ENCODE assay signal across 23 cellular contexts in genomic region chr3:42681361-42682038, GRCh38. TPM values are rescaled to one million over a fixed set of nuclear protein-coding genes. Genes with fewer than 3 reads are reported as not detected.
A peak's percentile ranks its signal among the peaks of the same experiment; 100 is the strongest.
DNase-seq lines count a peak whose midpoint lies in the region; ATAC-seq, FAIRE-seq and TF ChIP-seq lines count a peak whose summit lies in the region.
"Had no signal": no experiment of that assay in that cellular context is flagged by ENCODE, and none has a peak within 500 bp of the region (broad histone marks: within the 10 kb centered on the region; RNA-seq: fewer than 3 reads in every experiment).

No MANE protein-coding gene starts in this region.

- no peak for TF ChIP-seq RAD21 in K562 (CRISPR knock-in tag; conservative IDR thresholded peaks at IDR 0.05 in 1 of 2, IDR thresholded peaks at IDR 0.05 in 1 of 2)

- H3K27ac ChIP-seq in K562 (ENCODE audit: extremely low read depth, low read depth, low read length), result no peak overlapping the region
- H3K27ac ChIP-seq: 22Rv1, A549, C4-2B, GM23248 had no signal

- H3K36me3 Mint-ChIP-seq in activated naive CD4-positive, alpha-beta T cell treated with anti-CD3 and anti-CD28 coated beads, Interleukin-2, amount 50 U/mL, for 72 hours, result peaks cover 17 to 18% of the 10 kb centered on the region in 2 donors
- H3K36me3 Mint-ChIP-seq in type B pancreatic cell (no peaks in the 10 kb centered on the region), MCF 10A (ENCODE audit: insufficient read depth, unreplicated experiment) (no peaks in the 10 kb centered on the region)
- peaks cover 4% of the 10 kb centered on the region for H3K36me3 Mint-ChIP-seq in activated naive CD8-positive, alpha-beta T cell treated with anti-CD3 and anti-CD28 coated beads, Interleukin-2, amount 50 U/mL, for 24 hours (ENCODE audit: low read depth)

- H3K27ac Mint-ChIP-seq in activated naive CD4-positive, alpha-beta T cell treated with anti-CD3 and anti-CD28 coated beads, Interleukin-2, amount 50 U/mL, for 72 hours, result no peak overlapping the region
- H3K27ac Mint-ChIP-seq in type B pancreatic cell, result peak overlapping the region; percentile 1
- no peak overlapping the region for H3K27ac Mint-ChIP-seq in activated naive CD8-positive, alpha-beta T cell treated with anti-CD3 and anti-CD28 coated beads, Interleukin-2, amount 50 U/mL, for 24 hours
- H3K27ac Mint-ChIP-seq in MCF 10A (ENCODE audit: low read depth, unreplicated experiment), result no peak overlapping the region
- H3K27ac Mint-ChIP-seq: CD4-positive, alpha-beta T cell had no signal

- H3K4me3 Mint-ChIP-seq in type B pancreatic cell (no peak overlapping the region), MCF 10A (ENCODE audit: unreplicated experiment) (no peak overlapping the region)
- no peak overlapping the region for H3K4me3 Mint-ChIP-seq in activated naive CD8-positive, alpha-beta T cell treated with anti-CD3 and anti-CD28 coated beads, Interleukin-2, amount 50 U/mL, for 24 hours
- H3K4me3 Mint-ChIP-seq: CD4-positive, alpha-beta T cell had no signal

- intact Hi-C loops in K562 (cut with micrococcal nuclease) (no loop called here), MCF 10A (cut with micrococcal nuclease) (no loop called here)

- no peak overlapping the region for H2AFZ ChIP-seq in K562 (ENCODE audit: low read depth, low read length)
- H2AFZ ChIP-seq: GM23248 had no signal

- TF ChIP-seq EP300 in K562 (IDR thresholded peaks at IDR 0.05; ENCODE audit: low read length), result no peak

- peak; percentile 29 for FAIRE-seq in K562 (lab: Jason Lieb, UNC)
- FAIRE-seq: A549, GM12878, GM19239, HTR-8/SVneo had no signal

- ATAC-seq in activated naive CD4-positive, alpha-beta T cell treated with anti-CD3 and anti-CD28 coated beads, Interleukin-2, amount 50 U/mL, for 72 hours, result no peak
- no peak for ATAC-seq in K562
- ATAC-seq in activated naive CD8-positive, alpha-beta T cell treated with anti-CD3 and anti-CD28 coated beads, Interleukin-2, amount 50 U/mL, for 24 hours, result no peak
- ATAC-seq: A549, GM12878 had no signal

- no peaks in the 10 kb centered on the region for H3K79me2 ChIP-seq in K562 (ENCODE audit: control insufficient read depth, insufficient read depth, low read length)

- no peaks in the 10 kb centered on the region for H4K20me1 ChIP-seq in K562 (replicated peaks; ENCODE audit: control insufficient read depth, insufficient read depth, low read length)

- CTCF ChIA-PET in K562 (lab: Yijun Ruan, JAX; ENCODE audit: low intra/inter-chr PET ratio) (no interaction called here), MCF 10A (lab: Yijun Ruan, JAX) (interaction anchor here (0.8 kb wide), 1 partner anchor 16 kb away, joined by 3 read pairs; no protein-coding TSS in a partner anchor)

- H3K9me3 ChIP-seq in K562 (replicated peaks; ENCODE audit: control insufficient read depth, insufficient read depth, low read depth, low read length), result no peaks in the 10 kb centered on the region
- H3K9me3 ChIP-seq: A549 had no signal

- H3K4me1 Mint-ChIP-seq in type B pancreatic cell (ENCODE audit: unreplicated experiment) (peaks cover 6% of the 10 kb centered on the region), MCF 10A (ENCODE audit: insufficient read depth, unreplicated experiment) (peaks cover 19% of the 10 kb centered on the region)
- no peaks in the 10 kb centered on the region for H3K4me1 Mint-ChIP-seq in activated naive CD8-positive, alpha-beta T cell treated with anti-CD3 and anti-CD28 coated beads, Interleukin-2, amount 50 U/mL, for 24 hours

- peaks cover 16 to 39% of the 10 kb centered on the region in 2 experiments; a peak in 4 of 5 replicates for H3K27me3 ChIP-seq in K562 (ENCODE audit: control insufficient read depth in 2 of 2, insufficient read depth in 2 of 2, low read length in 2 of 2)

- TF ChIP-seq POLR2A in K562 (conservative IDR thresholded peaks at IDR 0.05), result no peak

- peak; percentile 1 for DNase-seq in activated naive CD4-positive, alpha-beta T cell treated with anti-CD3 and anti-CD28 coated beads, Interleukin-2, amount 50 U/mL, for 16 hours
- no peak for DNase-seq in activated naive CD4-positive, alpha-beta T cell treated with anti-CD3 and anti-CD28 coated beads, Interleukin-2, amount 50 U/mL, for 72 hours (ENCODE audit: low spot score in 2 of 2)
- DNase-seq in K562 (ENCODE audit: extremely low read depth in 1 of 4, low spot score in 3 of 4), result no peak
- peak; percentile 75 for DNase-seq in putamen (ENCODE audit: low spot score)
- DNase-seq in type B pancreatic cell (ENCODE audit: extremely low spot score, unreplicated experiment), result no peak
- no peak for DNase-seq in activated naive CD8-positive, alpha-beta T cell treated with anti-CD3 and anti-CD28 coated beads, Interleukin-2, amount 50 U/mL, for 24 hours
- no peak for DNase-seq in COR-L47 (lab: John Stamatoyannopoulos, UW)
- DNase-seq in MCF 10A (ENCODE audit: unreplicated experiment), result no peak
- DNase-seq: AML-193; CD4-positive, alpha-beta T cell; DND-41; EL had no signal

- no peak for TF ChIP-seq CTCF in K562 (IDR thresholded peaks at IDR 0.05 in 2 of 3, conservative IDR thresholded peaks at IDR 0.05 in 1 of 3; ENCODE audit: insufficient read depth in 2 of 3, low read depth in 1 of 3, low read length in 3 of 3)
- no peak for TF ChIP-seq CTCF in type B pancreatic cell (conservative IDR thresholded peaks at IDR 0.05)
- no peak for TF ChIP-seq CTCF in MCF 10A (IDR thresholded peaks at IDR 0.05; ENCODE audit: unreplicated experiment)

- H3K4me2 ChIP-seq in K562 (ENCODE audit: insufficient read depth, low read length), result no peak overlapping the region
- H3K4me2 ChIP-seq: A549 had no signal

- peaks cover 3 to 16% of the 10 kb centered on the region in 2 experiments; a peak in 3 of 5 replicates for H3K4me1 ChIP-seq in K562 (replicated peaks in 1 of 2; ENCODE audit: control insufficient read depth in 2 of 2, insufficient read depth in 2 of 2, low read length in 2 of 2)

- peaks cover 1% of the 10 kb centered on the region for H3K9me1 ChIP-seq in K562 (ENCODE audit: control insufficient read depth, insufficient read depth, low read length)

- H3K9me3 Mint-ChIP-seq in activated naive CD4-positive, alpha-beta T cell treated with anti-CD3 and anti-CD28 coated beads, Interleukin-2, amount 50 U/mL, for 72 hours, result peaks cover 19 to 20% of the 10 kb centered on the region in 2 donors
- H3K9me3 Mint-ChIP-seq in type B pancreatic cell, result peaks cover 9% of the 10 kb centered on the region
- H3K9me3 Mint-ChIP-seq in activated naive CD8-positive, alpha-beta T cell treated with anti-CD3 and anti-CD28 coated beads, Interleukin-2, amount 50 U/mL, for 24 hours, result peaks cover 18% of the 10 kb centered on the region
- H3K9me3 Mint-ChIP-seq in MCF 10A (ENCODE audit: unreplicated experiment), result peaks cover 13% of the 10 kb centered on the region

- no peak overlapping the region for H3K4me3 ChIP-seq in K562
- H3K4me3 ChIP-seq: A549, GM12878, GM23248 had no signal

- WGBS in K562 (ENCODE audit: insufficient coverage, low coverage, missing lambda C conversion rate), result 1% methylated on average over 10 of the region's 10 CpGs

- no peaks in the 10 kb centered on the region for H3K36me3 ChIP-seq in K562 (ENCODE audit: control insufficient read depth, insufficient read depth, low read length)

- no TSS peak for BruUV-seq in K562 (replicated peaks; lab: Mats Ljungman, UMichigan)
- no TSS peak for BruUV-seq in MCF 10A (replicated peaks; lab: Mats Ljungman, UMichigan)

- in situ Hi-C loops in K562 (cut with MboI), result no loop called here

- POLR2A ChIA-PET in K562 (lab: Yijun Ruan, JAX) (no interaction called here), MCF 10A (lab: Yijun Ruan, JAX) (interaction anchor here (0.6 to 1.6 kb wide), 5 partner anchors 15 to 56 kb away, joined by 3 to 4 read pairs (median 3); partner anchors contain the start of gene ZBTB47)

- H3K9ac ChIP-seq in K562 (ENCODE audit: insufficient read depth in 1 of 2, low read depth in 2 of 2, low read length in 2 of 2), result no peak overlapping the region
- H3K9ac ChIP-seq: GM23248 had no signal

- H3K27me3 Mint-ChIP-seq in type B pancreatic cell (peaks cover 6% of the 10 kb centered on the region), MCF 10A (ENCODE audit: insufficient read depth, unreplicated experiment) (no peaks in the 10 kb centered on the region)
- peaks cover 19% of the 10 kb centered on the region for H3K27me3 Mint-ChIP-seq in activated naive CD8-positive, alpha-beta T cell treated with anti-CD3 and anti-CD28 coated beads, Interleukin-2, amount 50 U/mL, for 24 hours

RNA-seq across cellular contexts. Expression of gene KLHL40, which starts 3.8 kb away (rescaled TPM):
- not detected for total RNA-seq in activated naive CD4-positive, alpha-beta T cell treated with anti-CD3 and anti-CD28 coated beads, Interleukin-2, amount 50 U/mL, for 72 hours
- total RNA-seq in K562 (2011; cell fraction: chromatin; rRNA removed; ENCODE audit: low replicate concordance), result not detected in 2 replicates
- total RNA-seq in K562 (2011; cell fraction: nucleolus; rRNA removed), result not detected in 2 replicates
- not detected in 2 replicates for total RNA-seq in K562 (2011; cell fraction: nucleoplasm; rRNA removed)
- total RNA-seq in K562 (2014; rRNA removed) (not detected in 2 replicates), K562 (2014; rRNA removed; fragmentation: Illumina TruSeq; extraction: Trizol) (not detected in 2 replicates), K562 (2015; rRNA removed; fragmentation: Illumina TruSeq; extraction: Trizol) (not detected in 2 replicates), K562 (2021) (not detected in 2 replicates), type B pancreatic cell (ENCODE audit: low replicate concordance) (0.12 TPM in 1 of 2 replicates, not detected in the other), MCF 10A (2022) (not detected in 2 replicates)
- polyA plus RNA-seq in K562 (2011; rRNA removed) (not detected in 2 replicates), K562 (2014; fragmentation: Illumina TruSeq; extraction: Trizol) (not detected in 2 replicates), K562 (2014; fragmentation: Nextera tagmentation; extraction: Ambion mirVana) (not detected), K562 (2014; rRNA removed) (not detected in 2 replicates)
- polyA plus RNA-seq in K562 (2011; cell fraction: cytosol; rRNA removed), result not detected in 2 replicates
- polyA plus RNA-seq in K562 (2011; cell fraction: nucleus; rRNA removed), result not detected in 2 replicates
- not detected in 2 replicates for polyA plus RNA-seq in K562 (2012)
- not detected in 2 replicates for polyA minus RNA-seq in K562 (2011; rRNA and poly(A)+ RNA removed)
- polyA minus RNA-seq in K562 (2011; cell fraction: cytosol; rRNA and poly(A)+ RNA removed), result not detected in 2 replicates
- not detected in 2 replicates for polyA minus RNA-seq in K562 (2011; cell fraction: nucleus; rRNA and poly(A)+ RNA removed)
- total RNA-seq: CD4-positive, alpha-beta T cell; G401; GM12878; GM23248; H4; IMR-90 had no signal
- polyA plus RNA-seq: A549, BJ, GM12878, GM23248, IMR-90 had no signal

RNA-seq across cellular contexts. Expression of gene HHATL, which starts 21.1 kb away (rescaled TPM):
- total RNA-seq in activated naive CD4-positive, alpha-beta T cell treated with anti-CD3 and anti-CD28 coated beads, Interleukin-2, amount 50 U/mL, for 72 hours, result not detected
- not detected in 2 replicates for total RNA-seq in K562 (2011; cell fraction: chromatin; rRNA removed; ENCODE audit: low replicate concordance)
- total RNA-seq in K562 (2011; cell fraction: nucleolus; rRNA removed), result not detected in 2 replicates
- not detected in 2 replicates for total RNA-seq in K562 (2011; cell fraction: nucleoplasm; rRNA removed)
- total RNA-seq in K562 (2014; rRNA removed) (not detected in 2 replicates), K562 (2014; rRNA removed; fragmentation: Illumina TruSeq; extraction: Trizol) (not detected in 2 replicates), K562 (2015; rRNA removed; fragmentation: Illumina TruSeq; extraction: Trizol) (not detected in 2 replicates), K562 (2021) (not detected in 2 replicates), type B pancreatic cell (ENCODE audit: low replicate concordance) (not detected in 2 replicates), MCF 10A (2022) (not detected in 2 replicates)
- polyA plus RNA-seq in K562 (2011; rRNA removed) (not detected in 2 replicates), K562 (2014; fragmentation: Illumina TruSeq; extraction: Trizol) (not detected in 2 replicates), K562 (2014; fragmentation: Nextera tagmentation; extraction: Ambion mirVana) (not detected), K562 (2014; rRNA removed) (not detected in 2 replicates)
- not detected in 2 replicates for polyA plus RNA-seq in K562 (2011; cell fraction: cytosol; rRNA removed)
- polyA plus RNA-seq in K562 (2011; cell fraction: nucleus; rRNA removed), result not detected in 2 replicates
- polyA plus RNA-seq in K562 (2012), result not detected in 2 replicates
- not detected in 2 replicates for polyA minus RNA-seq in K562 (2011; rRNA and poly(A)+ RNA removed)
- not detected in 2 replicates for polyA minus RNA-seq in K562 (2011; cell fraction: cytosol; rRNA and poly(A)+ RNA removed)
- polyA minus RNA-seq in K562 (2011; cell fraction: nucleus; rRNA and poly(A)+ RNA removed), result not detected in 2 replicates
- total RNA-seq: CD4-positive, alpha-beta T cell; G401; GM12878; GM23248; H4; IMR-90 had no signal
- polyA plus RNA-seq: A549, BJ, GM12878, GM23248, IMR-90 had no signal

RNA-seq across cellular contexts. Expression of gene ZBTB47, which starts 28.0 kb away (rescaled TPM):
- total RNA-seq in activated naive CD4-positive, alpha-beta T cell treated with anti-CD3 and anti-CD28 coated beads, Interleukin-2, amount 50 U/mL, for 72 hours, result 1 to 10 TPM in 1 of 2 donors, under 1 TPM in 1; 0.34 to 1.8 TPM
- 2.9 and 11.3 TPM in 2 replicates for total RNA-seq in K562 (2011; cell fraction: chromatin; rRNA removed; ENCODE audit: low replicate concordance)
- total RNA-seq in K562 (2011; cell fraction: nucleolus; rRNA removed), result 7.5 and 7.8 TPM in 2 replicates
- 5.3 and 5.7 TPM in 2 replicates for total RNA-seq in K562 (2011; cell fraction: nucleoplasm; rRNA removed)
- total RNA-seq in K562 (2014; rRNA removed) (3.4 and 5.0 TPM in 2 replicates), K562 (2014; rRNA removed; fragmentation: Illumina TruSeq; extraction: Trizol) (0.45 and 0.58 TPM in 2 replicates), K562 (2015; rRNA removed; fragmentation: Illumina TruSeq; extraction: Trizol) (1.8 and 1.9 TPM in 2 replicates), K562 (2021) (2.9 and 4.6 TPM in 2 replicates), type B pancreatic cell (ENCODE audit: low replicate concordance) (8.1 and 9.0 TPM in 2 replicates), MCF 10A (2022) (10.9 and 12.4 TPM in 2 replicates)
- polyA plus RNA-seq in K562 (2011; rRNA removed) (1.7 and 2.2 TPM in 2 replicates), K562 (2014; fragmentation: Illumina TruSeq; extraction: Trizol) (1.6 and 2.3 TPM in 2 replicates), K562 (2014; fragmentation: Nextera tagmentation; extraction: Ambion mirVana) (under 1 TPM in 1 of 2 experiments, not detected in 1; 0.11 TPM), K562 (2014; rRNA removed) (2.7 and 2.9 TPM in 2 replicates)
- 1.8 and 3.3 TPM in 2 replicates for polyA plus RNA-seq in K562 (2011; cell fraction: cytosol; rRNA removed)
- 4.4 and 8.8 TPM in 2 replicates for polyA plus RNA-seq in K562 (2011; cell fraction: nucleus; rRNA removed)
- 1.8 and 2.8 TPM in 2 replicates for polyA plus RNA-seq in K562 (2012)
- polyA minus RNA-seq in K562 (2011; rRNA and poly(A)+ RNA removed), result 1.8 and 2.8 TPM in 2 replicates
- 2.0 and 2.1 TPM in 2 replicates for polyA minus RNA-seq in K562 (2011; cell fraction: cytosol; rRNA and poly(A)+ RNA removed)
- polyA minus RNA-seq in K562 (2011; cell fraction: nucleus; rRNA and poly(A)+ RNA removed), result 5.9 and 7.1 TPM in 2 replicates

Comparison
In these comparisons a context has a peak if more than half of its experiments do, and no peak if none do; other contexts are left out.
1. DNase-seq: peak in activated naive CD4-positive, alpha-beta T cell treated with anti-CD3 and anti-CD28 coated beads, Interleukin-2, amount 50 U/mL, for 16 hours (single experiment) and putamen (single experiment); none in activated naive CD4-positive, alpha-beta T cell treated with anti-CD3 and anti-CD28 coated beads, Interleukin-2, amount 50 U/mL, for 72 hours (0 of 2), K562 (0 of 4), type B pancreatic cell (single experiment), activated naive CD8-positive, alpha-beta T cell treated with anti-CD3 and anti-CD28 coated beads, Interleukin-2, amount 50 U/mL, for 24 hours (single experiment), COR-L47 (single experiment) and MCF 10A (single experiment).